In genomic region chr12:42372154-42372791, GRCh38 we compare ENCODE assay signal across 8 cellular contexts. TPM values are rescaled to one million over a fixed set of nuclear protein-coding genes. Genes with fewer than 3 reads are reported as not detected.
DNase-seq lines count a peak whose midpoint lies in the region; ATAC-seq and TF ChIP-seq lines count a peak whose summit lies in the region.

No MANE protein-coding gene starts in this region.

- H3K27me3 ChIP-seq in kidney epithelial cell (ENCODE audit: control insufficient read depth, insufficient read depth, low read length) (no peaks in the 10 kb centered on the region), tibial nerve (no peaks in the 10 kb centered on the region)

- TF ChIP-seq CTCF in kidney epithelial cell (IDR thresholded peaks at IDR 0.05; ENCODE audit: insufficient read depth, low read length, poor library complexity, severe bottlenecking) (peak; percentile 64), tibial nerve (IDR thresholded peaks at IDR 0.05) (peak; percentile 60 to 71 (median 64))

- no peak for TF ChIP-seq POLR2A in tibial nerve (IDR thresholded peaks at IDR 0.05)

- in situ Hi-C loops in T47D (cut with HindIII; ENCODE audit: low pct_unique_long_range_greater_than_20kb, low sequenced_read_pairs): no loop called here

- peak; percentile 54 for ATAC-seq in Right ventricle myocardium inferior
- ATAC-seq in GM21717 (IDR thresholded peaks at IDR 0.05; ENCODE audit: unreplicated experiment): peak; percentile 71

- no peak overlapping the region for H3K4me3 ChIP-seq in kidney epithelial cell (ENCODE audit: low read depth, low read length)
- H3K4me3 ChIP-seq in tibial nerve: no peak overlapping the region

- intact Hi-C loops in Right ventricle myocardium inferior (cut with DNase I) (loop anchor here (1.0 kb wide), 1 partner anchor 242 kb away; no protein-coding TSS in a partner anchor), cardiac septum (cut with DNase I) (loop anchor here (2.0 kb wide), 1 partner anchor 239 kb away; no protein-coding TSS in a partner anchor)

- no peak for TF ChIP-seq EP300 in tibial nerve (IDR thresholded peaks at IDR 0.05)

- DNase-seq in Right ventricle myocardium inferior (ENCODE audit: missing footprints) (no peak), cardiac septum (ENCODE audit: low spot score) (no peak), HT-29 (ENCODE audit: low spot score) (peak; percentile 79), NCI-H82 (lab: John Stamatoyannopoulos, UW) (peak; percentile 86), T47D (ENCODE audit: low read depth in 1 of 2, low spot score in 1 of 2) (peak; percentile 18 to 67), kidney epithelial cell (ENCODE audit: low read depth) (no peak), tibial nerve (ENCODE audit: low spot score in 2 of 2) (peak in 1 of 2 donors; percentile 58)

- H3K27ac ChIP-seq in tibial nerve: no peak overlapping the region

- 82 to 93% methylated on average over 2 of the region's 2 CpGs for WGBS in tibial nerve, 2 donors

- H3K9me3 ChIP-seq in tibial nerve: no peaks in the 10 kb centered on the region

- no peaks in the 10 kb centered on the region for H3K4me1 ChIP-seq in tibial nerve

- H3K36me3 ChIP-seq in kidney epithelial cell (ENCODE audit: control insufficient read depth, insufficient read depth, low read length) (no peaks in the 10 kb centered on the region), tibial nerve (peaks cover 0 to 24% (median 3%) of the 10 kb centered on the region in 3 donors)

RNA-seq across cellular contexts. Expression of gene PPHLN1, which starts 46.3 kb away (rescaled TPM):
- total RNA-seq in Right ventricle myocardium inferior (27.3 TPM), cardiac septum (33.7 TPM), kidney epithelial cell (51.2 and 57.2 TPM in 2 replicates), tibial nerve (10 to 100 TPM; 38.6 to 64.5 (median 51.7) TPM)
- 45.1 and 47.3 TPM in 2 replicates for total RNA-seq in HT-29 (2014; rRNA removed; shearing (Covaris generic))

RNA-seq across cellular contexts. Expression of gene ZCRB1, which starts 46.4 kb away (rescaled TPM):
- total RNA-seq in Right ventricle myocardium inferior (54.0 TPM), cardiac septum (57.1 TPM), kidney epithelial cell (36.8 and 38.0 TPM in 2 replicates), tibial nerve (10 to 100 TPM; 19.8 to 44.8 (median 32.3) TPM)
- 12.7 and 23.1 TPM in 2 replicates for total RNA-seq in HT-29 (2014; rRNA removed; shearing (Covaris generic))

Comparison
In these comparisons a context has a peak if more than half of its experiments do, and no peak if none do; other contexts are left out.
1. DNase-seq: peak in HT-29 (single experiment), NCI-H82 (single experiment) and T47D (2 of 2); none in Right ventricle myocardium inferior (single experiment), cardiac septum (single experiment) and kidney epithelial cell (single experiment).